In genomic region chr17:79141578-79142338, GRCh38 we compare ENCODE assay signal across 33 cellular contexts.
"Had no signal": no experiment of that assay in that cellular context is flagged by ENCODE, and none has a peak within 500 bp of the region (broad histone marks: within the 10 kb centered on the region; RNA-seq: fewer than 3 reads in every experiment).

No MANE protein-coding gene starts in this region.

- H3K9me3 ChIP-seq: ascending aorta, colonic mucosa, esophagus squamous epithelium, pancreas, prostate gland, thoracic aorta had no signal

- H3K36me3 Mint-ChIP-seq: activated CD4-positive, alpha-beta memory T cell treated with anti-CD3 and anti-CD28 coated beads for 36 hours; activated naive CD4-positive, alpha-beta T cell treated with anti-CD3 and anti-CD28 coated beads, Interleukin-2, amount 10 ng/mL, durations not matched to agents 7 days and 5 days; activated naive CD8-positive, alpha-beta T cell treated with anti-CD3 and anti-CD28 coated beads, Interleukin-2, amount 10 ng/mL, durations not matched to agents 7 days and 5 days; brain; mesothelial cell of epicardium; naive B cell; type B pancreatic cell had no signal

- DNase-seq: activated B cell treated with CpG ODN at 0.5 μM for 24 hours; activated CD4-positive, alpha-beta memory T cell treated with anti-CD3 and anti-CD28 coated beads for 36 hours; activated CD4-positive, alpha-beta T cell treated with anti-CD3 and anti-CD28 coated beads for 36 hours; activated CD8-positive, alpha-beta memory T cell treated with anti-CD3 and anti-CD28 coated beads, Interleukin-2, amount 50 U/mL, for 4 hours; activated gamma-delta T cell; activated naive CD4-positive, alpha-beta T cell treated with anti-CD3 and anti-CD28 coated beads, Interleukin-2, amount 10 ng/mL, durations not matched to agents 7 days and 5 days; activated naive CD8-positive, alpha-beta T cell treated with anti-CD3 and anti-CD28 coated beads, Interleukin-2, amount 10 ng/mL, durations not matched to agents 7 days and 5 days; activated T-cell treated with anti-CD3 and anti-CD28 coated beads, Interleukin-2, amount 50 U/mL, for 1 hour; cerebellar nuclear complex; colonic mucosa; effector CD8-positive, alpha-beta T cell; esophagus squamous epithelium; foreskin melanocyte; islet precursor cell; naive B cell; nephron progenitor cell; nucleus accumbens; pancreas; retina; stimulated activated CD4-positive, alpha-beta T cell treated with anti-CD3 and anti-CD28 coated beads, Interleukin-12 subunit alpha, Interleukin-12 subunit beta, amount 100 ng/mL, for 4 hours; stimulated activated CD4-positive, alpha-beta T cell treated with anti-CD3 and anti-CD28 coated beads, Interleukin-4, amount 100 ng/mL, for 1 hour had no signal

- ATAC-seq: activated CD4-positive, alpha-beta T cell treated with anti-CD3 and anti-CD28 coated beads for 36 hours; pancreas; sciatic nerve had no signal

- H3K4me1 Mint-ChIP-seq: activated B cell treated with CpG ODN at 0.5 μM for 24 hours; activated CD4-positive, alpha-beta T cell treated with anti-CD3 and anti-CD28 coated beads for 36 hours; activated naive CD4-positive, alpha-beta T cell treated with anti-CD3 and anti-CD28 coated beads, Interleukin-2, amount 10 ng/mL, durations not matched to agents 7 days and 5 days; activated naive CD8-positive, alpha-beta T cell treated with anti-CD3 and anti-CD28 coated beads, Interleukin-2, amount 10 ng/mL, durations not matched to agents 7 days and 5 days; mesothelial cell of epicardium; naive B cell had no signal

- H3K9me3 Mint-ChIP-seq: activated B cell treated with CpG ODN at 0.5 μM for 24 hours; mesothelial cell of epicardium; nephron progenitor cell; T-helper 2 cell treated with Interferon-gamma antibody and Interleukin-4, amounts not matched to agents 5 μg/mL and 100 μg/mL, for 36 hours; type B pancreatic cell had no signal

- H3K4me1 ChIP-seq: ascending aorta, colonic mucosa, pancreas, prostate gland had no signal

- H3K27ac ChIP-seq: ascending aorta, cardiac muscle cell, colonic mucosa, epithelial cell of prostate, esophagus squamous epithelium, pancreas, prostate gland, skin epidermis, thoracic aorta had no signal

- H3K4me3 ChIP-seq: ascending aorta, cardiac muscle cell, colonic mucosa, esophagus squamous epithelium, pancreas, prostate gland, skin epidermis, thoracic aorta had no signal

- H3K4me3 Mint-ChIP-seq: activated B cell treated with CpG ODN at 0.5 μM for 24 hours; activated CD4-positive, alpha-beta memory T cell treated with anti-CD3 and anti-CD28 coated beads for 36 hours; activated CD4-positive, alpha-beta T cell treated with anti-CD3 and anti-CD28 coated beads for 36 hours; activated naive CD4-positive, alpha-beta T cell treated with anti-CD3 and anti-CD28 coated beads, Interleukin-2, amount 10 ng/mL, durations not matched to agents 7 days and 5 days; activated naive CD8-positive, alpha-beta T cell treated with anti-CD3 and anti-CD28 coated beads, Interleukin-2, amount 10 ng/mL, durations not matched to agents 7 days and 5 days; mesothelial cell of epicardium; nephron progenitor cell; stimulated activated naive CD8-positive, alpha-beta T cell treated with anti-CD3 and anti-CD28 coated beads, Interleukin-15, Interleukin-2, amounts not matched to agents 100 ng/mL and 50 ng/mL, for 24 hours; T-helper 2 cell treated with Interferon-gamma antibody and Interleukin-4, amounts not matched to agents 5 μg/mL and 100 μg/mL, for 36 hours; type B pancreatic cell had no signal

- H3K36me3 ChIP-seq: ascending aorta, cardiac muscle cell, colonic mucosa, esophagus squamous epithelium, pancreas, prostate gland, thoracic aorta had no signal

- H3K27me3 ChIP-seq: ascending aorta, cardiac muscle cell, pancreas had no signal
